ENCODE assay signal across 27 cellular contexts in the genomic region with DNA sequence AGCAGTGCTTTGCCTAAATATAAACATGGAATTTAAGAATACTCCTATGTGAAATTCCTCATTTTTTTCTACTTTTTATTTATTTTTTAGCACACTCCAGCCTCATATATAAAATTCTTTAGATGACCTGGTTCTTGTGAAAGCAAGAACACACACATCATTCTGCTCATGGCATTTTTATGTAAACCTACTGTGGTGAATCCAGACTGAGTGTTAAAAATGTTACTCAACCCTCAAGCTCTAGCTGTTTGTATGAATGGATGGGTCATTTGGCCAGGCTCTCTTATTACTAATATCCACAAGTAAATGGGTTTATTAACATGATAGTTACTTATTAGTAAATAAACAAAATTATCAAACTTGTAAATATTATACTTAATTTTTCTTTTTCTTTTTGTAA.
"Had no signal": no experiment of that assay in that cellular context is flagged by ENCODE, and none has a peak within 500 bp of the region (broad histone marks: within the 10 kb centered on the region; RNA-seq: fewer than 3 reads in every experiment).

No MANE protein-coding gene starts in this region.

- H3K36me3 ChIP-seq: esophagus muscularis mucosa, gastrocnemius medialis, pancreas, prostate gland, sigmoid colon, uterus had no signal

- H3K9me3 ChIP-seq: esophagus muscularis mucosa, gastrocnemius medialis, pancreas, prostate gland, sigmoid colon, uterus had no signal

- H3K4me3 ChIP-seq: esophagus muscularis mucosa, gastrocnemius medialis, pancreas, prostate gland, sigmoid colon, uterus had no signal

- H3K27me3 ChIP-seq: esophagus muscularis mucosa, gastrocnemius medialis, pancreas, sigmoid colon, uterus had no signal

- H3K4me1 ChIP-seq: gastrocnemius medialis, pancreas, prostate gland, uterus had no signal

- ATAC-seq: activated naive CD8-positive, alpha-beta T cell treated with anti-CD3 and anti-CD28 coated beads, Interleukin-2, amount 50 U/mL, for 24 hours; activated T-cell treated with anti-CD3 and anti-CD28 coated beads, Interleukin-2, amount 50 U/mL, for 4 hours; activated T-helper 17 cell treated with anti-CD3 and anti-CD28 coated beads, Interleukin-2, amount 50 U/mL, for 72 hours; gastrocnemius medialis; left colon; naive thymus-derived CD8-positive, alpha-beta T cell; pancreas; stimulated activated effector memory CD8-positive, alpha-beta T cell treated with anti-CD3 and anti-CD28 coated beads, Interleukin-12 subunit alpha, Interleukin-12 subunit beta, amount 100 ng/mL, for 72 hours; stimulated activated naive CD8-positive, alpha-beta T cell treated with anti-CD3 and anti-CD28 coated beads, Interleukin-15, amount 100 ng/mL, for 72 hours; WTC11 had no signal

- DNase-seq: activated CD4-positive, alpha-beta memory T cell treated with anti-CD3 and anti-CD28 coated beads, Interleukin-2, amount 10 ng/mL, durations not matched to agents 7 days and 5 days; activated CD4-positive, alpha-beta T cell treated with anti-CD3 and anti-CD28 coated beads for 1 hour; activated CD4-positive, alpha-beta T cell treated with anti-CD3 and anti-CD28 coated beads, Interleukin-2, amount 10 ng/mL, durations not matched to agents 7 days and 5 days; activated naive CD8-positive, alpha-beta T cell treated with anti-CD3 and anti-CD28 coated beads, Interleukin-2, amount 50 U/mL, for 24 hours; activated T-cell treated with anti-CD3 and anti-CD28 coated beads, Interleukin-2, amount 50 U/mL, for 4 hours; anterior cingulate cortex; caudate nucleus; endodermal cell; gastrocnemius medialis; glutamatergic neuron; left colon; naive thymus-derived CD8-positive, alpha-beta T cell; nucleus accumbens; pancreas; sigmoid colon; small intestine; stimulated activated CD4-positive, alpha-beta T cell treated with anti-CD3 and anti-CD28 coated beads, Interleukin-4, amount 100 ng/mL, for 24 hours; stimulated activated naive CD8-positive, alpha-beta T cell treated with anti-CD3 and anti-CD28 coated beads, Interleukin-15, amount 100 ng/mL, for 72 hours; substantia nigra; T-helper 2 cell; uterus had no signal

- H3K27ac ChIP-seq: esophagus muscularis mucosa, gastrocnemius medialis, pancreas, prostate gland, sigmoid colon, uterus had no signal

- FAIRE-seq: keratinocyte, pancreas, small intestine had no signal
